Comparison of ENCODE assay signal across 8 cellular contexts in the genomic region with DNA sequence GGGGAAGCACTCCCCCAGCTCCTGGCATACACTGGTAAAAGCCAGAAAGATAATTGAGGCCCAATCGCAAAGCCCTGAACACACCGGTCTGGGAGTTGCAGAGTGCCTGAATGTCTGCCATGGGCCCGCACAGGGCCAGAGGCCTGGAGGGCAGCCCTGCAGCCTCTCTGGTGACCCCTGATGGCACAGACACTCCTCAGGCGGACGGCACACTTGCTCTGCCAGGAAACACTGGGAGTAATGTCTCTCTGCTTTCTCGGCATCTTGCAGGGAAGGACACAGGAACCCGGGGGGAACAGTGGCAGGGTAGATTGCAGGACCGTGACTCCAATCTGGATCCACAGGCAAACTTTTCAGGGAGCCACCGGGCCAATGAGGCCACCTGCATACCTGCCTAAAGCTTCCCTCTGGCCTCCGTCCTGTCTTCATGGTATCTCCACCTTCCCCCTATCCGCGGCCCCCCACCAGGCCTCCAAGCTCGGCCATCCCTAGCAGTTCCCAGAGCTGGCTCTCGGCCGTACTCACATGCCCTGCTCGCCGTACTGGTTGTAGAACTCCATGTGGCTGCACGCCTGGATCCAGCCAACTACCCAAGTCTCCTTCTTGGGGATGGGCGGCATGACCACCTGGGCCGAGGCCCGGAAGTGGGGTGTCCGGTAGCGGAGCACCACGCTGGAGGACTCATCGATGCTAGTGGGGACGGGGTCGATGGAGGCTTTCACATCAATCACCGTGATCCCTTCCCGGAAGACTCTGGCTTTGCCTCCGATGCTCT. TPM values are rescaled to one million over a fixed set of nuclear protein-coding genes. Genes with fewer than 3 reads are reported as not detected.
A peak's percentile ranks its signal among the peaks of the same experiment; 100 is the strongest.
DNase-seq lines count a peak whose midpoint lies in the region; ATAC-seq and TF ChIP-seq lines count a peak whose summit lies in the region.

No MANE protein-coding gene starts in this region.

- H3K9ac ChIP-seq in Karpas-422 (ENCODE audit: low read length), result peak overlapping the region; percentile 90

- peaks cover 7% of the 10 kb centered on the region for H3K4me1 ChIP-seq in Caco-2
- peaks cover 49% of the 10 kb centered on the region for H3K4me1 ChIP-seq in Karpas-422 (ENCODE audit: low read length)
- no peaks in the 10 kb centered on the region for H3K4me1 ChIP-seq in PC-9 (replicated peaks; ENCODE audit: insufficient read depth)

- H3K27ac ChIP-seq in Karpas-422 (ENCODE audit: low read length) (peak overlapping the region; percentile 82), PC-9 (no peak overlapping the region)

- H3K4me3 ChIP-seq in Caco-2 (ENCODE audit: low read depth, low read length) (no peak overlapping the region), Karpas-422 (ENCODE audit: low read length) (peak overlapping the region; percentile 83), cardiac fibroblast (replicated peaks in 1 of 2; ENCODE audit: low read depth in 2 of 2, low read length in 2 of 2) (peak overlapping the region; percentile 14 to 15), PC-9 (no peak overlapping the region)

- no peaks in the 10 kb centered on the region for H3K9me3 ChIP-seq in Caco-2
- no peaks in the 10 kb centered on the region for H3K9me3 ChIP-seq in Karpas-422 (ENCODE audit: low read length)
- no peaks in the 10 kb centered on the region for H3K9me3 ChIP-seq in PC-9 (ENCODE audit: insufficient read depth, low read depth)

- no peaks in the 10 kb centered on the region for H4K20me1 ChIP-seq in Karpas-422 (ENCODE audit: insufficient read depth, low read depth, low read length)
- no peaks in the 10 kb centered on the region for H4K20me1 ChIP-seq in PC-9 (ENCODE audit: insufficient read depth)

- H3K4me3 Mint-ChIP-seq in Caco-2 (ENCODE audit: unreplicated experiment), result peak overlapping the region; percentile 79
- H3K4me3 Mint-ChIP-seq in naive thymus-derived CD8-positive, alpha-beta T cell, result peak overlapping the region; percentile 93 to 100 (median 99)

- no peaks in the 10 kb centered on the region; the same call in 1 of the 2 replicates for H3K27me3 ChIP-seq in Caco-2 (replicated peaks; ENCODE audit: control insufficient read depth, insufficient read depth, low read length)
- no peaks in the 10 kb centered on the region for H3K27me3 ChIP-seq in Karpas-422 (ENCODE audit: low read length)
- peaks cover 11% of the 10 kb centered on the region; the same call in 1 of the 2 replicates for H3K27me3 ChIP-seq in PC-9 (ENCODE audit: insufficient read depth, low read depth)

- no peaks in the 10 kb centered on the region for H3F3A ChIP-seq in PC-9 (ENCODE audit: insufficient read depth, low read depth)

- peaks cover 2% of the 10 kb centered on the region for H3K27me3 Mint-ChIP-seq in Caco-2 (ENCODE audit: insufficient read depth, unreplicated experiment)
- no peaks in the 10 kb centered on the region for H3K27me3 Mint-ChIP-seq in naive thymus-derived CD8-positive, alpha-beta T cell

- H3K9me2 ChIP-seq in Karpas-422 (replicated peaks; ENCODE audit: insufficient read depth, low read length), result no peaks in the 10 kb centered on the region
- no peaks in the 10 kb centered on the region for H3K9me2 ChIP-seq in PC-9 (ENCODE audit: insufficient read depth)

- TF ChIP-seq CTCF in Caco-2 (IDR thresholded peaks at IDR 0.05; ENCODE audit: insufficient read depth in 1 of 2, low read depth in 1 of 2, low read length in 1 of 2, severe bottlenecking in 1 of 2, unreplicated experiment in 1 of 2) (no peak), cardiac fibroblast (IDR thresholded peaks at IDR 0.05; ENCODE audit: low read depth, low read length) (peak; percentile 4), PC-9 (conservative IDR thresholded peaks at IDR 0.05) (no peak)

- H3K36me3 ChIP-seq in Caco-2 (ENCODE audit: control insufficient read depth, insufficient read depth, low read length) (no peaks in the 10 kb centered on the region), Karpas-422 (ENCODE audit: insufficient read depth, low read length) (no peaks in the 10 kb centered on the region), PC-9 (ENCODE audit: low read depth) (no peaks in the 10 kb centered on the region)

- in situ Hi-C loops in ACHN (cut with HindIII; ENCODE audit: low pct_ligation_motif_present, low pct_unique_long_range_greater_than_20kb, low sequenced_read_pairs), result no loop called here

- H3K27ac Mint-ChIP-seq in Caco-2 (ENCODE audit: unreplicated experiment), result no peak overlapping the region
- peak overlapping the region; percentile 94 to 100 (median 98) for H3K27ac Mint-ChIP-seq in naive thymus-derived CD8-positive, alpha-beta T cell

- no peak overlapping the region for H2AFZ ChIP-seq in Karpas-422 (ENCODE audit: low read length)
- no peak overlapping the region for H2AFZ ChIP-seq in PC-9

- BruUV-seq in Caco-2 (replicated peaks; lab: Mats Ljungman, UMichigan) (no TSS peak), PC-9 (replicated peaks; lab: Mats Ljungman, UMichigan) (no TSS peak)

- no peaks in the 10 kb centered on the region for H3K36me3 Mint-ChIP-seq in Caco-2 (ENCODE audit: insufficient read depth, unreplicated experiment)
- peaks cover 31 to 38% (median 31%) of the 10 kb centered on the region in 3 donors for H3K36me3 Mint-ChIP-seq in naive thymus-derived CD8-positive, alpha-beta T cell

- H3K4me2 ChIP-seq in Karpas-422 (ENCODE audit: low read depth, low read length, poor library complexity, severe bottlenecking) (peak overlapping the region; percentile 91), PC-9 (no peak overlapping the region)

- H3K79me2 ChIP-seq in Karpas-422 (ENCODE audit: low read length), result peaks cover 59% of the 10 kb centered on the region
- H3K79me2 ChIP-seq in PC-9 (ENCODE audit: low read depth), result no peaks in the 10 kb centered on the region

- DNase-seq in Caco-2 (peak in 1 of 2 experiments; percentile 24), Karpas-422 (peak; percentile 87), cardiac fibroblast (ENCODE audit: low read depth in 2 of 2) (no peak), ACHN (no peak), PC-9 (no peak), globus pallidus (ENCODE audit: low spot score) (no peak)
- peak in 1 of 10 donors; percentile 22 for DNase-seq in naive thymus-derived CD8-positive, alpha-beta T cell

- intact Hi-C loops in Caco-2 (cut with micrococcal nuclease; ENCODE audit: unreplicated experiment) (loop anchor here (1.0 to 5.0 kb wide), 2 partner anchors 62 to 97 kb away; no protein-coding TSS in a partner anchor), PC-9 (cut with micrococcal nuclease; ENCODE audit: unreplicated experiment) (loop anchor here (5.0 kb wide), 1 partner anchor 62 kb away; no protein-coding TSS in a partner anchor)

- POLR2A ChIA-PET in Caco-2 (lab: Charles Lee) (no interaction called here), PC-9 (lab: Charles Lee; ENCODE audit: unreplicated experiment) (no interaction called here)
- POLR2A ChIA-PET in naive thymus-derived CD8-positive, alpha-beta T cell (lab: Charles Lee), result interaction anchor here (0.5 to 22.5 kb wide), 9 partner anchors 17 to 225 kb away, joined by 3 to 1403 read pairs (median 5); no protein-coding TSS in a partner anchor

- no peak for ATAC-seq in naive thymus-derived CD8-positive, alpha-beta T cell
- no peak for ATAC-seq in GM19395 (IDR thresholded peaks at IDR 0.05; ENCODE audit: unreplicated experiment)

- no peaks in the 10 kb centered on the region for H3K9me3 Mint-ChIP-seq in Caco-2 (ENCODE audit: unreplicated experiment)
- peaks cover 0 to 2% (median 0%) of the 10 kb centered on the region in 9 donors for H3K9me3 Mint-ChIP-seq in naive thymus-derived CD8-positive, alpha-beta T cell

- CTCF ChIA-PET in Caco-2 (lab: Charles Lee), result no interaction called here
- CTCF ChIA-PET in PC-9 (lab: Charles Lee), result no interaction called here

- H3K4me1 Mint-ChIP-seq in Caco-2 (ENCODE audit: low read depth, unreplicated experiment), result no peaks in the 10 kb centered on the region
- peaks cover 19 to 52% (median 33%) of the 10 kb centered on the region in 4 donors for H3K4me1 Mint-ChIP-seq in naive thymus-derived CD8-positive, alpha-beta T cell

RNA-seq across cellular contexts. Expression of gene FAM78A, which starts 0.8 kb away (rescaled TPM):
- 0.70 and 0.88 TPM in 2 replicates for total RNA-seq in Caco-2 (2022)
- 31.6 and 43.9 TPM in 2 replicates for total RNA-seq in Karpas-422 (2014; rRNA removed; shearing (Covaris generic); ENCODE audit: low replicate concordance)
- 10 to 100 TPM; 79.6 to 80.9 TPM for total RNA-seq in naive thymus-derived CD8-positive, alpha-beta T cell
- 10 to 100 TPM; 12.2 to 28.1 (median 12.7) TPM for polyA plus RNA-seq in naive thymus-derived CD8-positive, alpha-beta T cell
- total RNA-seq in PC-9 (2021), result 1.3 and 1.6 TPM in 2 replicates

RNA-seq across cellular contexts. Expression of gene PLPP7, which starts 14.0 kb away (rescaled TPM):
- total RNA-seq in Caco-2 (2022) (0.11 TPM in 1 of 2 replicates, not detected in the other), PC-9 (2021) (not detected in 2 replicates)
- total RNA-seq in Karpas-422 (2014; rRNA removed; shearing (Covaris generic); ENCODE audit: low replicate concordance), result not detected in 2 replicates
- total RNA-seq in naive thymus-derived CD8-positive, alpha-beta T cell, result under 1 TPM; 0.82 to 0.86 TPM
- under 1 TPM in 2 of 3 donors, not detected in 1; 0.45 to 0.57 TPM for polyA plus RNA-seq in naive thymus-derived CD8-positive, alpha-beta T cell

Comparison
In these comparisons a context has a peak if more than half of its experiments do, and no peak if none do; other contexts are left out.
1. H3K4me3 ChIP-seq: peak in Karpas-422 (single experiment) and cardiac fibroblast (2 of 2); none in Caco-2 (single experiment) and PC-9 (single experiment).
2. RNA of gene FAM78A, which starts 0.8 kb away (total RNA-seq): 79.6 to 80.9 TPM in naive thymus-derived CD8-positive, alpha-beta T cell and 31.6 to 43.9 TPM in Karpas-422; 1.3 to 1.6 TPM in PC-9 and 0.70 to 0.88 TPM in Caco-2; every median in the first group is over 10 times any median in the second.